Comparison of ENCODE assay signal across 9 cellular contexts in genomic region chr10:47361293-47361692, GRCh38. TPM values are rescaled to one million over a fixed set of nuclear protein-coding genes. Genes with fewer than 3 reads are reported as not detected.
A peak's percentile ranks its signal among the peaks of the same experiment; 100 is the strongest.
DNase-seq lines count a peak whose midpoint lies in the region; ATAC-seq and TF ChIP-seq lines count a peak whose summit lies in the region.
"Had no signal": no experiment of that assay in that cellular context is flagged by ENCODE, and none has a peak within 500 bp of the region (broad histone marks: within the 10 kb centered on the region; RNA-seq: fewer than 3 reads in every experiment).

No MANE protein-coding gene starts in this region.

- H3K9me2 ChIP-seq in PC-3 (replicated peaks; ENCODE audit: low read length), result no peaks in the 10 kb centered on the region

- POLR2A ChIA-PET in AG04449 (lab: Yijun Ruan, JAX) (no interaction called here), PC-3 (lab: Charles Lee; ENCODE audit: unreplicated experiment) (no interaction called here)

- H3K4me1 ChIP-seq in PC-3 (ENCODE audit: insufficient read depth, low read length), result 0 out of 2 replicates have a peak, but pooled peaks cover 4% of the 10 kb centered on the region

- no peaks in the 10 kb centered on the region for H4K20me1 ChIP-seq in PC-3 (ENCODE audit: low read length)

- ATAC-seq in PC-3, result peak; percentile 50
- no peak for ATAC-seq in natural killer cell treated with Interleukin-12 subunit alpha and Interleukin-12 subunit beta and Interleukin-15 and Interleukin-18, amount 100 ng/mL, for 72 hours
- no peak for ATAC-seq in HG02571 (IDR thresholded peaks at IDR 0.05; ENCODE audit: unreplicated experiment)
- no peak for ATAC-seq in GM19035 (IDR thresholded peaks at IDR 0.05; ENCODE audit: unreplicated experiment)
- ATAC-seq: stimulated activated effector memory CD8-positive, alpha-beta T cell treated with anti-CD3 and anti-CD28 coated beads, Interleukin-12 subunit alpha, Interleukin-12 subunit beta, amount 100 ng/mL, for 72 hours had no signal

- TF ChIP-seq CTCF in AG04449 (IDR thresholded peaks at IDR 0.05; ENCODE audit: insufficient read depth, low read length, missing control alignments), result peak; percentile 77
- peak; percentile 71 for TF ChIP-seq CTCF in GM06990 (IDR thresholded peaks at IDR 0.05; ENCODE audit: insufficient read depth, low read length, poor library complexity, severe bottlenecking)
- TF ChIP-seq CTCF in PC-3 (conservative IDR thresholded peaks at IDR 0.05; ENCODE audit: low read depth, low read length), result peak; percentile 80
- peak; percentile 94 for TF ChIP-seq CTCF in epithelial cell of proximal tubule (conservative IDR thresholded peaks at IDR 0.05; ENCODE audit: low read depth, low read length)

- H3K36me3 ChIP-seq in GM06990 (ENCODE audit: control insufficient read depth, insufficient read depth, low read length), result no peaks in the 10 kb centered on the region
- no peaks in the 10 kb centered on the region for H3K36me3 ChIP-seq in PC-3 (ENCODE audit: low read depth, low read length)

- H3K36me3 Mint-ChIP-seq in natural killer cell treated with Interleukin-12 subunit alpha and Interleukin-12 subunit beta and Interleukin-15 and Interleukin-18, amount 100 ng/mL, for 72 hours, result no peaks in the 10 kb centered on the region
- H3K36me3 Mint-ChIP-seq: stimulated activated effector memory CD8-positive, alpha-beta T cell treated with anti-CD3 and anti-CD28 coated beads, Interleukin-12 subunit alpha, Interleukin-12 subunit beta, amount 100 ng/mL, for 72 hours had no signal

- H3K79me2 ChIP-seq in PC-3 (ENCODE audit: low read length), result no peaks in the 10 kb centered on the region

- H3K27me3 ChIP-seq in GM06990 (replicated peaks; ENCODE audit: control insufficient read depth, insufficient read depth, low read length), result peaks cover 1% of the 10 kb centered on the region; the same call in 1 of the 2 replicates
- H3K27me3 ChIP-seq in PC-3 (ENCODE audit: low read length), result no peaks in the 10 kb centered on the region

- H2AFZ ChIP-seq in PC-3 (ENCODE audit: low read length), result no peak overlapping the region

- no peak overlapping the region for H3K4me3 Mint-ChIP-seq in natural killer cell treated with Interleukin-12 subunit alpha and Interleukin-12 subunit beta and Interleukin-15 and Interleukin-18, amount 100 ng/mL, for 72 hours
- H3K4me3 Mint-ChIP-seq: stimulated activated effector memory CD8-positive, alpha-beta T cell treated with anti-CD3 and anti-CD28 coated beads, Interleukin-12 subunit alpha, Interleukin-12 subunit beta, amount 100 ng/mL, for 72 hours had no signal

- no peaks in the 10 kb centered on the region for H3K4me1 Mint-ChIP-seq in natural killer cell treated with Interleukin-12 subunit alpha and Interleukin-12 subunit beta and Interleukin-15 and Interleukin-18, amount 100 ng/mL, for 72 hours (ENCODE audit: low read depth in 2 of 2)
- H3K4me1 Mint-ChIP-seq: stimulated activated effector memory CD8-positive, alpha-beta T cell treated with anti-CD3 and anti-CD28 coated beads, Interleukin-12 subunit alpha, Interleukin-12 subunit beta, amount 100 ng/mL, for 72 hours had no signal

- no peaks in the 10 kb centered on the region for H3K9me3 ChIP-seq in PC-3 (ENCODE audit: low read length)

- peaks cover 2 to 6% of the 10 kb centered on the region in 2 donors for H3K27me3 Mint-ChIP-seq in natural killer cell treated with Interleukin-12 subunit alpha and Interleukin-12 subunit beta and Interleukin-15 and Interleukin-18, amount 100 ng/mL, for 72 hours

- no peak overlapping the region for H3K27ac Mint-ChIP-seq in natural killer cell treated with Interleukin-12 subunit alpha and Interleukin-12 subunit beta and Interleukin-15 and Interleukin-18, amount 100 ng/mL, for 72 hours
- H3K27ac Mint-ChIP-seq: stimulated activated effector memory CD8-positive, alpha-beta T cell treated with anti-CD3 and anti-CD28 coated beads, Interleukin-12 subunit alpha, Interleukin-12 subunit beta, amount 100 ng/mL, for 72 hours had no signal

- H3F3A ChIP-seq in PC-3 (ENCODE audit: low read length, unreplicated experiment), result no peaks in the 10 kb centered on the region

- H3K4me3 ChIP-seq in AG04449 (ENCODE audit: low read depth, low read length) (no peak overlapping the region), GM06990 (replicated peaks; ENCODE audit: low read depth, low read length) (no peak overlapping the region), PC-3 (ENCODE audit: low read length) (no peak overlapping the region), epithelial cell of proximal tubule (ENCODE audit: low read depth, low read length) (no peak overlapping the region)

- H3K27ac ChIP-seq in PC-3 (ENCODE audit: low read length), result no peak overlapping the region

- DNase-seq in AG04449 (ENCODE audit: low read depth, low spot score), result no peak
- DNase-seq in GM06990 (ENCODE audit: extremely low read depth, insufficient read length), result no peak
- DNase-seq in PC-3, result peak; percentile 56
- no peak for DNase-seq in epithelial cell of proximal tubule (ENCODE audit: low read depth)
- peak; percentile 53 for DNase-seq in natural killer cell treated with Interleukin-12 subunit alpha and Interleukin-12 subunit beta and Interleukin-15 and Interleukin-18, amount 100 ng/mL, for 72 hours (ENCODE audit: low spot score)
- no peak for DNase-seq in DMS153 treated with DMSO at 0.1 percent for 48 hours (lab: John Stamatoyannopoulos, UW; ENCODE audit: unreplicated experiment)

- no peaks in the 10 kb centered on the region for H3K9me3 Mint-ChIP-seq in natural killer cell treated with Interleukin-12 subunit alpha and Interleukin-12 subunit beta and Interleukin-15 and Interleukin-18, amount 100 ng/mL, for 72 hours
- H3K9me3 Mint-ChIP-seq: stimulated activated effector memory CD8-positive, alpha-beta T cell treated with anti-CD3 and anti-CD28 coated beads, Interleukin-12 subunit alpha, Interleukin-12 subunit beta, amount 100 ng/mL, for 72 hours had no signal

- intact Hi-C loops in PC-3 (cut with micrococcal nuclease), result loop anchor here (10.0 kb wide), 1 partner anchor 74 kb away; no protein-coding TSS in a partner anchor

- BruUV-seq in PC-3 (replicated peaks; lab: Mats Ljungman, UMichigan), result no TSS peak

- H3K4me2 ChIP-seq in PC-3 (ENCODE audit: low read length), result no peak overlapping the region

- H3K9ac ChIP-seq in PC-3 (ENCODE audit: low read length), result no peak overlapping the region

- CTCF ChIA-PET in AG04449 (lab: Yijun Ruan, JAX), result interaction anchor here (0.7 to 7.0 kb wide), 13 partner anchors 8 to 367 kb away, joined by 3 to 56 read pairs (median 4); partner anchors contain the start of gene RBP3
- CTCF ChIA-PET in PC-3 (lab: Charles Lee), result no interaction called here

RNA-seq across cellular contexts. Expression of gene RBP3, which starts 13.1 kb away (rescaled TPM):
- total RNA-seq in PC-3 (2014; rRNA removed), result not detected in 2 replicates
- not detected in 2 replicates for total RNA-seq in epithelial cell of proximal tubule
- total RNA-seq in natural killer cell treated with Interleukin-12 subunit alpha and Interleukin-12 subunit beta and Interleukin-15 and Interleukin-18, amount 100 ng/mL, for 72 hours, result not detected

RNA-seq across cellular contexts. Expression of gene ZNF488, which starts 22.8 kb away (rescaled TPM):
- total RNA-seq in PC-3 (2014; rRNA removed) (1.7 and 2.1 TPM in 2 replicates), epithelial cell of proximal tubule (0.63 and 2.1 TPM in 2 replicates)
- not detected for total RNA-seq in natural killer cell treated with Interleukin-12 subunit alpha and Interleukin-12 subunit beta and Interleukin-15 and Interleukin-18, amount 100 ng/mL, for 72 hours

RNA-seq across cellular contexts. Expression of gene GDF2, which starts 39.0 kb away (rescaled TPM):
- not detected in 2 replicates for total RNA-seq in PC-3 (2014; rRNA removed)
- total RNA-seq in epithelial cell of proximal tubule, result not detected in 2 replicates
- total RNA-seq in natural killer cell treated with Interleukin-12 subunit alpha and Interleukin-12 subunit beta and Interleukin-15 and Interleukin-18, amount 100 ng/mL, for 72 hours, result not detected

Comparison
In these comparisons a context has a peak if more than half of its experiments do, and no peak if none do; other contexts are left out.
1. DNase-seq: peak in PC-3 (single experiment) and natural killer cell treated with Interleukin-12 subunit alpha and Interleukin-12 subunit beta and Interleukin-15 and Interleukin-18, amount 100 ng/mL, for 72 hours (single experiment); none in AG04449 (single experiment), GM06990 (single experiment), epithelial cell of proximal tubule (single experiment) and DMS153 treated with DMSO at 0.1 percent for 48 hours (single experiment).
2. Peak in every context shown above with its lines, with median percentiles within 50 percentile points of each other: CTCF ChIP-seq.